ENCODE assay signal across 20 cellular contexts in genomic region chr5:28512648-28513047, GRCh38.
"Had no signal": no experiment of that assay in that cellular context is flagged by ENCODE, and none has a peak within 500 bp of the region (broad histone marks: within the 10 kb centered on the region; RNA-seq: fewer than 3 reads in every experiment).

No MANE protein-coding gene starts in this region.

- H3K36me3 ChIP-seq: adrenal gland, cardiac muscle cell, left lung, pancreas, thyroid gland had no signal

- H3K27me3 ChIP-seq: adrenal gland, cardiac muscle cell, dorsolateral prefrontal cortex, left lung, pancreas, thyroid gland had no signal

- H3K9me3 ChIP-seq: adrenal gland, pancreas, thyroid gland had no signal

- ATAC-seq: activated CD8-positive, alpha-beta T cell treated with anti-CD3 and anti-CD28 coated beads for 36 hours; activated T-cell treated with anti-CD3 and anti-CD28 coated beads, Interleukin-2, amount 50 U/mL, for 4 hours; esophagus mucosa; left lung; pancreas; stimulated activated effector memory CD8-positive, alpha-beta T cell treated with anti-CD3 and anti-CD28 coated beads, Interleukin-12 subunit alpha, Interleukin-12 subunit beta, amount 100 ng/mL, for 72 hours had no signal

- H3K4me3 ChIP-seq: adrenal gland, cardiac muscle cell, dorsolateral prefrontal cortex, left lung, pancreas, thyroid gland had no signal

- H3K4me1 ChIP-seq: adrenal gland, left lung, pancreas, thyroid gland had no signal

- H3K27ac ChIP-seq: adrenal gland, cardiac muscle cell, dorsolateral prefrontal cortex, left lung, pancreas, thyroid gland had no signal

- DNase-seq: activated B cell treated with CpG ODN at 0.5 μM for 24 hours; activated CD4-positive, alpha-beta T cell treated with anti-CD3 and anti-CD28 coated beads for 48 hours; activated CD8-positive, alpha-beta T cell treated with anti-CD3 and anti-CD28 coated beads for 36 hours; activated effector memory CD4-positive, alpha-beta T cell treated with Interleukin-2 at 50 U/mL for 16 hours; activated naive CD4-positive, alpha-beta T cell treated with anti-CD3 and anti-CD28 coated beads, Interleukin-2, amount 50 U/mL, for 16 hours; activated T-cell treated with anti-CD3 and anti-CD28 coated beads, Interleukin-2, amount 50 U/mL, for 4 hours; adrenal gland; dorsolateral prefrontal cortex; hippocampal formation; kidney; left lung; mammary epithelial cell; naive B cell; pancreas; stimulated activated CD4-positive, alpha-beta T cell treated with anti-CD3 and anti-CD28 coated beads, Interleukin-12 subunit alpha, Interleukin-12 subunit beta, amount 100 ng/mL, for 4 hours; stimulated activated CD4-positive, alpha-beta T cell treated with anti-CD3 and anti-CD28 coated beads, Interleukin-2, amount 100 ng/mL, for 24 hours; thyroid gland had no signal
